Comparison of ENCODE assay signal across 19 cellular contexts in genomic region chr10:80894339-80894791, GRCh38.
"Had no signal": no experiment of that assay in that cellular context is flagged by ENCODE, and none has a peak within 500 bp of the region (broad histone marks: within the 10 kb centered on the region; RNA-seq: fewer than 3 reads in every experiment).

No MANE protein-coding gene starts in this region.

- H3K4me1 ChIP-seq: colonic mucosa, right atrium auricular region, tibial artery had no signal

- FAIRE-seq: endometrium, urothelium cell line had no signal

- H3K4me3 ChIP-seq: colonic mucosa, mucosa of descending colon, right atrium auricular region, tibial artery had no signal

- H3K36me3 ChIP-seq: colonic mucosa, right atrium auricular region, tibial artery had no signal

- ATAC-seq: esophagus mucosa; left lobe of liver; mucosa of descending colon; naive thymus-derived CD4-positive, alpha-beta T cell; T-helper 17 cell had no signal

- H3K27ac ChIP-seq: colonic mucosa, right atrium auricular region, tibial artery had no signal

- H3K9me3 ChIP-seq: colonic mucosa, mucosa of descending colon, right atrium auricular region, tibial artery had no signal

- H3K27me3 ChIP-seq: colonic mucosa, right atrium auricular region, tibial artery had no signal

- DNase-seq: activated CD4-positive, alpha-beta T cell treated with anti-CD3 and anti-CD28 coated beads, Interleukin-2, amount 10 ng/mL, durations not matched to agents 7 days and 5 days; activated CD8-positive, alpha-beta memory T cell treated with anti-CD3 and anti-CD28 coated beads for 24 hours; activated gamma-delta T cell treated with Interleukin-2 at 50 U/mL for 16 hours; activated naive CD8-positive, alpha-beta T cell treated with anti-CD3 and anti-CD28 coated beads for 36 hours; central memory CD4-positive, alpha-beta T cell; colonic mucosa; hippocampal formation; islet precursor cell; mucosa of descending colon; naive thymus-derived CD4-positive, alpha-beta T cell; nucleus accumbens; stimulated activated CD4-positive, alpha-beta T cell treated with anti-CD3 and anti-CD28 coated beads, Interleukin-2, amount 100 ng/mL, for 48 hours; T-helper 17 cell; tibial artery had no signal
